In the genomic region with DNA sequence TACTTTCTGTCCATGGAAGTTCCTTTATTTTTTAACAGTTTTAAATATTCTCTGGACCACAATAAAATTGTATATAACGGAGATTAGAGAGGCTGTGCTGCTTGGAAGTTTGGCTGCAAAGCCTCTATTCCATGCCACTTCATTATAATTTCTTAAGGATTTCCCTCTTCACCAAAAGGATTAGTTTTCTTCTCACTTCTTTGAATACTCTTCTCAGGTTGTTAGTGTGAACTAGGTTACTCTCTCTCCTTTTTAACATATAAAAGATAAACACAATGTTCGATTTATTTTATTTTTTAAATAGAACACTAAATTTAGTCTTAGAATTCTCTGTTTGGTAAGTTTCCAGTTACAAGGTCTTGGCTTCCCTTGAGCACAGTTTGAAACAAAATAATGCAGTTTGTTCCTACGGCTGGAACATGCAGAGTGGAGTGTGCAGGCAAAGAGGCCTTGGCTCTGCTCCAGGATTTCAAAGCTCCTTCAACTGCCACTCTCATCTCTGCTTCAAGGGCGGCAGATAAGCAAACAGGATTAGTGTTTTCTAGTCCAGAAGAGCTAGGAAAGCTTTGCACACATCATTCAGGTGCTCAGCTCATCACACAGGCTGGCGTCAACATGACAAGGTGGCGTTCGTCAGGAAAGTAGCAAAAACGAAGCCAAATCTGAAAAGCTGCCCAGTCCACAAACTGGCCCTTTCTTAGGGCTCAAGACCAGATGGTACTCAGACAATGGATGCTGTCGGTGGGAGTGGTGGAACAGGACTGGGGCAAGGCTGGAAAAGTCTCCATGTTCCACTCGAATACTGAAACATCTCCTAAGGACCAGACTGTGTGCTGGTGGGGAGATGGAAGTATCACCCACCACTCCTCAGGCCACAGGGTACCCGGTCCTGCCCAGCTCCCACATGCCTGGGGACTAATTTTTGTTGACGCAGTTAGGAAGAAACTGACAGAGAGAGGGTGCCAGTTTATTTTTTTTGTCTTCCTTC, we compare ENCODE assay signal across 10 cellular contexts.
DNase-seq lines count a peak whose midpoint lies in the region; ATAC-seq and TF ChIP-seq lines count a peak whose summit lies in the region.
"Had no signal": no experiment of that assay in that cellular context is flagged by ENCODE, and none has a peak within 500 bp of the region (broad histone marks: within the 10 kb centered on the region; RNA-seq: fewer than 3 reads in every experiment).

No MANE protein-coding gene starts in this region.

- H3K79me2 ChIP-seq in osteoblast (ENCODE audit: insufficient read depth, low read length): no peaks in the 10 kb centered on the region

- no peak overlapping the region for H3K4me3 ChIP-seq in astrocyte of the cerebellum (ENCODE audit: low read depth, low read length)
- no peak overlapping the region for H3K4me3 ChIP-seq in lung
- H3K4me3 ChIP-seq in osteoblast (ENCODE audit: insufficient read depth, low read length): no peak overlapping the region

- CTCF ChIA-PET in GM10248 (lab: Yijun Ruan, JAX): interaction anchor here (1.0 to 1.7 kb wide), 3 partner anchors 13 to 26 kb away, joined by 3 to 6 read pairs (median 3); no protein-coding TSS in a partner anchor

- H3K4me1 Mint-ChIP-seq in activated naive CD8-positive, alpha-beta T cell treated with anti-CD3 and anti-CD28 coated beads for 36 hours: peaks cover 29% of the 10 kb centered on the region
- H3K4me1 Mint-ChIP-seq in immature natural killer cell: peaks cover 34 to 39% of the 10 kb centered on the region in 2 donors

- no peak overlapping the region for H3K27ac ChIP-seq in lung (ENCODE audit: low read depth in 1 of 2, low read length in 1 of 2)
- H3K27ac ChIP-seq in osteoblast (ENCODE audit: low read depth, low read length): no peak overlapping the region

- H3K9me3 ChIP-seq in lung (ENCODE audit: control insufficient read depth in 2 of 2, insufficient read depth in 1 of 2, low read length in 1 of 2): peaks cover 0 to 4% of the 10 kb centered on the region in 2 donors
- no peaks in the 10 kb centered on the region for H3K9me3 ChIP-seq in osteoblast (ENCODE audit: low read depth, low read length)

- H3K4me1 ChIP-seq in lung (ENCODE audit: control insufficient read depth in 2 of 2, insufficient read depth in 2 of 2, low read length in 2 of 2) (peaks cover 0 to 8% of the 10 kb centered on the region in 2 donors), osteoblast (ENCODE audit: insufficient read depth, low read length) (peaks cover 4% of the 10 kb centered on the region)

- ATAC-seq in lung (ENCODE audit: insufficient read depth, low FRiP score): peak; percentile 67

- no peak overlapping the region for H3K4me2 ChIP-seq in osteoblast (ENCODE audit: insufficient read depth, low read length)

- no peaks in the 10 kb centered on the region for H3K27me3 Mint-ChIP-seq in activated naive CD8-positive, alpha-beta T cell treated with anti-CD3 and anti-CD28 coated beads for 36 hours
- H3K27me3 Mint-ChIP-seq in immature natural killer cell (ENCODE audit: low read depth in 3 of 3): peaks cover 2 to 17% (median 8%) of the 10 kb centered on the region in 3 donors
- H3K27me3 Mint-ChIP-seq: activated naive CD8-positive, alpha-beta T cell had no signal

- H3K27me3 ChIP-seq in lung (ENCODE audit: control insufficient read depth, insufficient read depth) (no peaks in the 10 kb centered on the region), osteoblast (ENCODE audit: insufficient read depth, low read length) (no peaks in the 10 kb centered on the region)

- in situ Hi-C loops in astrocyte of the cerebellum (cut with HindIII; ENCODE audit: low sequenced_read_pairs): loop anchor here (5.0 kb wide), 1 partner anchor 75 kb away; no protein-coding TSS in a partner anchor

- peaks cover 0 to 12% of the 10 kb centered on the region in 2 donors for H3K36me3 ChIP-seq in lung (ENCODE audit: control insufficient read depth in 2 of 2, insufficient read depth in 2 of 2, low read length in 2 of 2)
- no peaks in the 10 kb centered on the region for H3K36me3 ChIP-seq in osteoblast (ENCODE audit: insufficient read depth, low read length)

- no peak overlapping the region for H3K27ac Mint-ChIP-seq in activated naive CD8-positive, alpha-beta T cell treated with anti-CD3 and anti-CD28 coated beads for 36 hours
- H3K27ac Mint-ChIP-seq in immature natural killer cell: no peak overlapping the region
- H3K27ac Mint-ChIP-seq: activated naive CD8-positive, alpha-beta T cell had no signal

- H3K36me3 Mint-ChIP-seq in activated naive CD8-positive, alpha-beta T cell treated with anti-CD3 and anti-CD28 coated beads for 36 hours: peaks cover 12% of the 10 kb centered on the region
- H3K36me3 Mint-ChIP-seq in immature natural killer cell: peaks cover 0 to 20% (median 10%) of the 10 kb centered on the region in 3 donors

- TF ChIP-seq CTCF in astrocyte of the cerebellum (IDR thresholded peaks at IDR 0.05; ENCODE audit: low read depth, low read length, missing control alignments) (no peak), lung (IDR thresholded peaks at IDR 0.05; ENCODE audit: control extremely low read depth, extremely low read depth) (no peak), GM10248 (IDR thresholded peaks at IDR 0.05; ENCODE audit: control extremely low read depth, extremely low read depth, low read depth, missing control alignments) (no peak), osteoblast (IDR thresholded peaks at IDR 0.05; ENCODE audit: extremely low read depth, low read depth, low read length) (no peak)

- H2AFZ ChIP-seq in osteoblast (ENCODE audit: low read length): no peak overlapping the region

- H3K4me3 Mint-ChIP-seq in activated naive CD8-positive, alpha-beta T cell treated with anti-CD3 and anti-CD28 coated beads for 36 hours: no peak overlapping the region
- no peak overlapping the region for H3K4me3 Mint-ChIP-seq in immature natural killer cell
- H3K4me3 Mint-ChIP-seq: activated naive CD8-positive, alpha-beta T cell had no signal

- peaks cover 2% of the 10 kb centered on the region for H4K20me1 ChIP-seq in osteoblast (ENCODE audit: insufficient read depth, low read length)

- POLR2A ChIA-PET in GM10248 (lab: Yijun Ruan, JAX): no interaction called here

- WGBS in lung, 2 donors: 55 to 72% methylated on average over 12 of the region's 12 CpGs

- DNase-seq in COR-L47 (lab: John Stamatoyannopoulos, UW) (peak; percentile 88), NCI-H2081 treated with DMSO at 0.1 percent for 48 hours (lab: John Stamatoyannopoulos, UW) (peak; percentile 32), astrocyte of the cerebellum (ENCODE audit: low read depth) (peak; percentile 37), lung (ENCODE audit: low spot score) (peak; percentile 83), immature natural killer cell (no peak), GM10248 (ENCODE audit: extremely low spot score) (no peak), osteoblast (ENCODE audit: insufficient read length, low spot score, missing footprints) (no peak)
- no peak for DNase-seq in activated naive CD8-positive, alpha-beta T cell treated with anti-CD3 and anti-CD28 coated beads for 36 hours
- DNase-seq: SIG-M5 had no signal

- no peaks in the 10 kb centered on the region for H3K9me3 Mint-ChIP-seq in activated naive CD8-positive, alpha-beta T cell treated with anti-CD3 and anti-CD28 coated beads for 36 hours
- no peaks in the 10 kb centered on the region for H3K9me3 Mint-ChIP-seq in immature natural killer cell

Comparison
In these comparisons a context has a peak if more than half of its experiments do, and no peak if none do; other contexts are left out.
1. DNase-seq: peak in COR-L47 (single experiment), NCI-H2081 treated with DMSO at 0.1 percent for 48 hours (single experiment), astrocyte of the cerebellum (single experiment) and lung (single experiment); none in activated naive CD8-positive, alpha-beta T cell treated with anti-CD3 and anti-CD28 coated beads for 36 hours (single experiment), immature natural killer cell (0 of 3), GM10248 (single experiment) and osteoblast (single experiment).